ENCODE assay signal across 14 cellular contexts in genomic region chr10:1360011-1360580, GRCh38.
A peak's percentile ranks its signal among the peaks of the same experiment; 100 is the strongest.
DNase-seq lines count a peak whose midpoint lies in the region; ATAC-seq, FAIRE-seq and TF ChIP-seq lines count a peak whose summit lies in the region.
"Had no signal": no experiment of that assay in that cellular context is flagged by ENCODE, and none has a peak within 500 bp of the region (broad histone marks: within the 10 kb centered on the region; RNA-seq: fewer than 3 reads in every experiment).

No MANE protein-coding gene starts in this region.

- peak overlapping the region; percentile 98 for H3K27ac Mint-ChIP-seq in type B pancreatic cell

- no peak overlapping the region for H3K4me3 ChIP-seq in Panc1 (ENCODE audit: low read depth in 2 of 2, low read length in 2 of 2)
- H3K4me3 ChIP-seq: pancreas, testis had no signal

- BruUV-seq in Panc1 (replicated peaks; lab: Mats Ljungman, UMichigan) = no TSS peak

- H3K27me3 Mint-ChIP-seq in type B pancreatic cell = no peaks in the 10 kb centered on the region

- no peaks in the 10 kb centered on the region for H3K27me3 ChIP-seq in Panc1 (ENCODE audit: control insufficient read depth, insufficient read depth, low read length)
- H3K27me3 ChIP-seq: pancreas, testis had no signal

- ATAC-seq in Panc1 (no peak), HG03045 (IDR thresholded peaks at IDR 0.05; ENCODE audit: unreplicated experiment) (no peak)

- no peak for TF ChIP-seq POLR2A in GM12892 (IDR thresholded peaks at IDR 0.05; ENCODE audit: low read depth, low read length)

- H3K36me3 ChIP-seq in Panc1 (ENCODE audit: control insufficient read depth, insufficient read depth, low read length) = no peaks in the 10 kb centered on the region
- H3K36me3 ChIP-seq: pancreas had no signal

- peak; percentile 18 for DNase-seq in stimulated activated CD4-positive, alpha-beta T cell treated with anti-CD3 and anti-CD28 coated beads, Interleukin-15, amount 100 ng/mL, for 24 hours
- DNase-seq in stimulated activated CD4-positive, alpha-beta T cell treated with anti-CD3 and anti-CD28 coated beads, Interleukin-4, amount 100 ng/mL, for 1 hour = no peak
- DNase-seq in Panc1 (ENCODE audit: low read depth, low spot score) (no peak), islet precursor cell (peak; percentile 80), type B pancreatic cell (ENCODE audit: extremely low spot score, unreplicated experiment) (no peak), superior temporal gyrus (ENCODE audit: extremely low spot score) (no peak), GM12892 (ENCODE audit: insufficient read length) (no peak)
- DNase-seq: activated CD4-positive, alpha-beta T cell treated with anti-CD3 and anti-CD28 coated beads, Interleukin-2, amount 10 ng/mL, durations not matched to agents 7 days and 5 days; kidney glomerular epithelial cell; NCI-H1105; pancreas; testis had no signal

- H3K9me3 ChIP-seq in Panc1 (ENCODE audit: control insufficient read depth, insufficient read depth, low read depth, low read length) = no peaks in the 10 kb centered on the region
- H3K9me3 ChIP-seq: pancreas, testis had no signal

- no peak overlapping the region for H3K27ac ChIP-seq in Panc1 (ENCODE audit: low read length)
- H3K27ac ChIP-seq: pancreas, testis had no signal

- intact Hi-C loops in Panc1 (cut with micrococcal nuclease; ENCODE audit: unreplicated experiment) = no loop called here

- no peak for FAIRE-seq in GM12892 (lab: Jason Lieb, UNC)
- FAIRE-seq: pancreas had no signal

- peak overlapping the region; percentile 79 for H3K4me3 Mint-ChIP-seq in type B pancreatic cell
- H3K4me3 Mint-ChIP-seq: activated CD4-positive, alpha-beta T cell treated with anti-CD3 and anti-CD28 coated beads, Interleukin-2, amount 10 ng/mL, durations not matched to agents 7 days and 5 days; activated naive CD4-positive, alpha-beta T cell treated with anti-CD3 and anti-CD28 coated beads for 36 hours had no signal

- TF ChIP-seq CTCF in Panc1 (IDR thresholded peaks at IDR 0.05) (peak; percentile 52), type B pancreatic cell (conservative IDR thresholded peaks at IDR 0.05) (peak; percentile 71)

- H3K9me3 Mint-ChIP-seq in type B pancreatic cell = no peaks in the 10 kb centered on the region
- H3K9me3 Mint-ChIP-seq: activated CD4-positive, alpha-beta T cell treated with anti-CD3 and anti-CD28 coated beads, Interleukin-2, amount 10 ng/mL, durations not matched to agents 7 days and 5 days; activated naive CD4-positive, alpha-beta T cell treated with anti-CD3 and anti-CD28 coated beads for 36 hours had no signal

- peaks cover 5% of the 10 kb centered on the region for H3K36me3 Mint-ChIP-seq in type B pancreatic cell

- H3K4me1 ChIP-seq in Panc1 (ENCODE audit: control insufficient read depth, insufficient read depth, low read length) = no peaks in the 10 kb centered on the region
- H3K4me1 ChIP-seq: pancreas had no signal

- POLR2A ChIA-PET in Panc1 (lab: Charles Lee) = no interaction called here

- in situ Hi-C loops in Panc1 (cut with HindIII; ENCODE audit: low pct_unique_long_range_greater_than_20kb, low sequenced_read_pairs) = no loop called here

- peaks cover 37% of the 10 kb centered on the region for H3K4me1 Mint-ChIP-seq in type B pancreatic cell (ENCODE audit: unreplicated experiment)

- CTCF ChIA-PET in Panc1 (lab: Charles Lee) = no interaction called here

Comparison
In these comparisons a context has a peak if more than half of its experiments do, and no peak if none do; other contexts are left out.
1. DNase-seq: peak in stimulated activated CD4-positive, alpha-beta T cell treated with anti-CD3 and anti-CD28 coated beads, Interleukin-15, amount 100 ng/mL, for 24 hours (single experiment) and islet precursor cell (single experiment); none in stimulated activated CD4-positive, alpha-beta T cell treated with anti-CD3 and anti-CD28 coated beads, Interleukin-4, amount 100 ng/mL, for 1 hour (single experiment), Panc1 (single experiment), type B pancreatic cell (single experiment), superior temporal gyrus (single experiment) and GM12892 (single experiment).